8 cellular contexts compared by ENCODE assay signal in the genomic region with DNA sequence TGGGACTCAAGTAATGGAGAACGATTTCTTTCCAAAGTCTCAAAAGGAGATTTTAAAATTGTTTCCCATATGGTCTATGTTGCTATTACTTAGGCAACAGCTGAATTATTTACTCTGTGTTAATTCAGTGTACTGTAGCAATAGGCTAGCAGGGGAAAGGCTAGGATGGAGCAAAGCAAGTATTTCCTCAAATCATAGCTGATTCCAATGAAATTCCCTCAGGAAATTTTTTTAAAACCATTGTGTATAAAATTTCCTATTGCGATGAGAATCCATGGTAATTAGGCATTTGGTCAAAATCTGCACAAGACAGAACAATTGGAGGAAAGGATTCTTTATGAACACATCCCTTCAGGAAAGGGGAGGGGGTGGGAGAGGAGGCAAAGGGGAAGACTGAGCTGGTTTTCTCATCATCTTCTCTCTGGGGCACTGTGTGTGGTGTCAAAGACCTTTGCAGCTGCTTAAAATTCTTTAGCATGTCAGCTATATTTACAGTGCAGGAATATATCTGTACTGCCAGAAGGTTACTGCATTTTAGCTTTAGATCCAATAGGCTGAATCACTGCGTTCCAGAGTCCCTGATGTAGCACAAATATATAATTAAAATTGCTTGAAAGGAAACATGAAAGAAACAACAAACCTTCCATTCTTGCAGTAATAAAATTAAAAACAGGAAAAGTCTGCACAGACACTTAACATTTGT.
DNase-seq lines count a peak whose midpoint lies in the region; ATAC-seq, FAIRE-seq and TF ChIP-seq lines count a peak whose summit lies in the region.

No MANE protein-coding gene starts in this region.

- CTCF ChIA-PET in activated CD4-positive, alpha-beta T cell treated with anti-CD3 and anti-CD28 coated beads for 36 hours (lab: Charles Lee), result interaction anchor here (0.6 kb wide), 1 partner anchor 985 kb away, joined by 3 read pairs; no protein-coding TSS in a partner anchor

- H3K36me3 ChIP-seq in keratinocyte (ENCODE audit: control insufficient read depth in 2 of 2, extremely low read depth in 1 of 2, insufficient read depth in 2 of 2, low read length in 2 of 2) (no peaks in the 10 kb centered on the region), subcutaneous abdominal adipose tissue (ENCODE audit: control insufficient read depth in 5 of 5, insufficient read depth in 5 of 5, low read length in 5 of 5) (peaks cover 0 to 17% (median 13%) of the 10 kb centered on the region in 5 donors)

- TF ChIP-seq CTCF in astrocyte of the spinal cord (IDR thresholded peaks at IDR 0.05; ENCODE audit: low read depth, low read length) (no peak), keratinocyte (optimal IDR thresholded peaks at IDR 0.05 in 1 of 3, IDR thresholded peaks at IDR 0.05 in 1 of 3, conservative IDR thresholded peaks at IDR 0.05 in 1 of 3; ENCODE audit: extremely low read depth in 1 of 3, insufficient read depth in 2 of 3, low read length in 3 of 3) (no peak)

- no peak overlapping the region for H3K4me3 Mint-ChIP-seq in activated CD4-positive, alpha-beta T cell treated with anti-CD3 and anti-CD28 coated beads for 36 hours

- H3K79me2 ChIP-seq in keratinocyte (ENCODE audit: control insufficient read depth, insufficient read depth, low read length), result no peaks in the 10 kb centered on the region

- ATAC-seq in GM21526 (IDR thresholded peaks at IDR 0.05; ENCODE audit: low FRiP score, unreplicated experiment), result no peak
- no peak for ATAC-seq in activated CD4-positive, alpha-beta T cell treated with anti-CD3 and anti-CD28 coated beads for 36 hours

- H3K4me3 ChIP-seq in astrocyte of the spinal cord (ENCODE audit: low read depth, low read length), result peak overlapping the region; percentile 43
- peak overlapping the region; percentile 36 to 70 (median 68) for H3K4me3 ChIP-seq in keratinocyte (ENCODE audit: control insufficient read depth in 2 of 3, extremely low read depth in 1 of 3, insufficient read depth in 2 of 3, low read depth in 1 of 3, low read length in 3 of 3)
- H3K4me3 ChIP-seq in subcutaneous abdominal adipose tissue (ENCODE audit: low read depth in 1 of 5, low read length in 5 of 5), result peak overlapping the region; percentile 48 to 73 (median 72)

- in situ Hi-C loops in astrocyte of the spinal cord (cut with HindIII; ENCODE audit: low sequenced_read_pairs), result no loop called here

- peaks cover 26% of the 10 kb centered on the region for H3K4me1 Mint-ChIP-seq in activated CD4-positive, alpha-beta T cell treated with anti-CD3 and anti-CD28 coated beads for 36 hours

- FAIRE-seq in keratinocyte (lab: Jason Lieb, UNC) (no peak), GM19239 (lab: Jason Lieb, UNC) (no peak)

- H3K9ac ChIP-seq in keratinocyte (ENCODE audit: control insufficient read depth, extremely low read depth, insufficient read depth, low read length), result no peak overlapping the region
- H3K9ac ChIP-seq in subcutaneous abdominal adipose tissue (ENCODE audit: low read length in 5 of 5), result peak overlapping the region in 3 of 5 donors; percentile 12 to 44 (median 31)

- no peaks in the 10 kb centered on the region for H4K20me1 ChIP-seq in keratinocyte (ENCODE audit: control insufficient read depth, extremely low read depth, insufficient read depth, low read length)

- no peak overlapping the region for H3K27ac Mint-ChIP-seq in activated CD4-positive, alpha-beta T cell treated with anti-CD3 and anti-CD28 coated beads for 36 hours

- no peaks in the 10 kb centered on the region for H3K9me1 ChIP-seq in keratinocyte (ENCODE audit: control insufficient read depth, extremely low read depth, insufficient read depth, low read length)

- H3K36me3 Mint-ChIP-seq in activated CD4-positive, alpha-beta T cell treated with anti-CD3 and anti-CD28 coated beads for 36 hours (ENCODE audit: low read depth), result no peaks in the 10 kb centered on the region

- POLR2A ChIA-PET in activated CD4-positive, alpha-beta T cell treated with anti-CD3 and anti-CD28 coated beads for 36 hours (lab: Charles Lee), result no interaction called here

- H3K9me3 ChIP-seq in keratinocyte (ENCODE audit: control insufficient read depth, low read depth, low read length) (no peaks in the 10 kb centered on the region), subcutaneous abdominal adipose tissue (ENCODE audit: control insufficient read depth in 5 of 5, low read length in 5 of 5) (no peaks in the 10 kb centered on the region)

- peaks cover 33% of the 10 kb centered on the region for H3K4me1 ChIP-seq in keratinocyte (ENCODE audit: control insufficient read depth, extremely low read depth, insufficient read depth, low read length)
- H3K4me1 ChIP-seq in subcutaneous abdominal adipose tissue (ENCODE audit: control insufficient read depth in 5 of 5, insufficient read depth in 5 of 5, low read length in 5 of 5), result peaks cover 5 to 75% (median 62%) of the 10 kb centered on the region in 5 donors

- H3K27me3 ChIP-seq in keratinocyte (ENCODE audit: control insufficient read depth, extremely low read depth, insufficient read depth, low read length), result no peaks in the 10 kb centered on the region
- peaks cover 0 to 3% (median 0%) of the 10 kb centered on the region in 5 donors for H3K27me3 ChIP-seq in subcutaneous abdominal adipose tissue (ENCODE audit: control insufficient read depth in 5 of 5, insufficient read depth in 4 of 5, low read length in 5 of 5)

- peaks cover 30% of the 10 kb centered on the region for H3K27me3 Mint-ChIP-seq in activated CD4-positive, alpha-beta T cell treated with anti-CD3 and anti-CD28 coated beads for 36 hours

- H3K9me3 Mint-ChIP-seq in activated CD4-positive, alpha-beta T cell treated with anti-CD3 and anti-CD28 coated beads for 36 hours (ENCODE audit: low read depth), result no peaks in the 10 kb centered on the region

- dilution Hi-C loops in keratinocyte (cut with MboI; ENCODE audit: extremely low pct_ligation_motif_present, low sequenced_read_pairs), result no loop called here

- peak overlapping the region; percentile 88 for H3K4me2 ChIP-seq in keratinocyte (ENCODE audit: control insufficient read depth, extremely low read depth, insufficient read depth, low read depth, low read length)

- H2AFZ ChIP-seq in keratinocyte (ENCODE audit: control insufficient read depth, low read length), result no peak overlapping the region

- H3K27ac ChIP-seq in keratinocyte (ENCODE audit: control insufficient read depth, insufficient read depth, low read length) (no peak overlapping the region), subcutaneous abdominal adipose tissue (ENCODE audit: low read depth, low read length) (peak overlapping the region; percentile 53)

- DNase-seq in DMS 273 (lab: John Stamatoyannopoulos, UW; ENCODE audit: unreplicated experiment) (peak; percentile 57), DMS 273 treated with DMSO at 0.1 percent for 48 hours (lab: John Stamatoyannopoulos, UW) (no peak), astrocyte of the spinal cord (ENCODE audit: low read depth, low spot score) (peak; percentile 89), keratinocyte (ENCODE audit: low read depth, low spot score) (no peak), GM19239 (ENCODE audit: insufficient read length, low spot score) (no peak)
- no peak for DNase-seq in activated CD4-positive, alpha-beta T cell treated with anti-CD3 and anti-CD28 coated beads for 36 hours

- intact Hi-C loops in activated CD4-positive, alpha-beta T cell treated with anti-CD3 and anti-CD28 coated beads for 36 hours (cut with DNase I, micrococcal nuclease), result no loop called here

Comparison
In these comparisons a context has a peak if more than half of its experiments do, and no peak if none do; other contexts are left out.
1. DNase-seq: peak in DMS 273 (single experiment) and astrocyte of the spinal cord (single experiment); none in DMS 273 treated with DMSO at 0.1 percent for 48 hours (single experiment), keratinocyte (single experiment), GM19239 (single experiment) and activated CD4-positive, alpha-beta T cell treated with anti-CD3 and anti-CD28 coated beads for 36 hours (single experiment).
2. Peak in every context shown above with its lines, with median percentiles within 50 percentile points of each other: H3K4me3 ChIP-seq.